Comparison of ENCODE assay signal across 21 cellular contexts in genomic region chr10:3445688-3446087, GRCh38.
"Had no signal": no experiment of that assay in that cellular context is flagged by ENCODE, and none has a peak within 500 bp of the region (broad histone marks: within the 10 kb centered on the region; RNA-seq: fewer than 3 reads in every experiment).

No MANE protein-coding gene starts in this region.

- H3K4me3 ChIP-seq: esophagus muscularis mucosa, lower lobe of right lung, pancreas, right lobe of liver, testis, upper lobe of left lung had no signal

- H3K9me3 Mint-ChIP-seq: activated naive CD4-positive, alpha-beta T cell treated with anti-CD3 and anti-CD28 coated beads for 36 hours; activated T-cell treated with anti-CD3 and anti-CD28 coated beads, Interleukin-2, amount 50 U/mL, for 24 hours; natural killer cell treated with Interleukin-12 subunit alpha and Interleukin-12 subunit beta and Interleukin-15 and Interleukin-18, amount 100 ng/mL, for 72 hours; stimulated activated effector memory CD8-positive, alpha-beta T cell treated with anti-CD3 and anti-CD28 coated beads, Interleukin-12 subunit alpha, Interleukin-12 subunit beta, amount 100 ng/mL, for 72 hours had no signal

- DNase-seq: activated B cell treated with CpG ODN at 0.5 μM for 24 hours; activated CD4-positive, alpha-beta T cell treated with anti-CD3 and anti-CD28 coated beads for 48 hours; activated CD8-positive, alpha-beta T cell treated with anti-CD3 and anti-CD28 coated beads, Interleukin-2, amount 10 ng/mL, durations not matched to agents 7 days and 5 days; activated naive CD4-positive, alpha-beta T cell treated with anti-CD3 and anti-CD28 coated beads for 36 hours; activated T-cell treated with anti-CD3 and anti-CD28 coated beads, Interleukin-2, amount 50 U/mL, for 24 hours; effector CD4-positive, alpha-beta T cell; foreskin melanocyte; glutamatergic neuron; hypothalamus; lower lobe of right lung; pancreas; right lobe of liver; stimulated activated CD4-positive, alpha-beta T cell treated with anti-CD3 and anti-CD28 coated beads, Interleukin-4, amount 100 ng/mL, for 24 hours; testis; upper lobe of left lung had no signal

- H3K4me1 ChIP-seq: esophagus muscularis mucosa, lower lobe of right lung, pancreas, right lobe of liver, testis, upper lobe of left lung had no signal

- H3K4me3 Mint-ChIP-seq: activated B cell treated with CpG ODN at 0.5 μM for 24 hours; activated CD8-positive, alpha-beta T cell treated with anti-CD3 and anti-CD28 coated beads, Interleukin-2, amount 10 ng/mL, durations not matched to agents 7 days and 5 days; activated naive CD4-positive, alpha-beta T cell treated with anti-CD3 and anti-CD28 coated beads for 36 hours; activated T-cell treated with anti-CD3 and anti-CD28 coated beads, Interleukin-2, amount 50 U/mL, for 24 hours; natural killer cell treated with Interleukin-12 subunit alpha and Interleukin-12 subunit beta and Interleukin-15 and Interleukin-18, amount 100 ng/mL, for 72 hours; stimulated activated effector memory CD8-positive, alpha-beta T cell treated with anti-CD3 and anti-CD28 coated beads, Interleukin-12 subunit alpha, Interleukin-12 subunit beta, amount 100 ng/mL, for 72 hours; T-helper 2 cell treated with Interferon-gamma antibody and Interleukin-4, amounts not matched to agents 5 μg/mL and 100 μg/mL, for 36 hours had no signal

- H3K27me3 Mint-ChIP-seq: activated B cell treated with CpG ODN at 0.5 μM for 24 hours had no signal

- H3K9me3 ChIP-seq: esophagus muscularis mucosa, lower lobe of right lung, neutrophil, pancreas, right lobe of liver, testis, upper lobe of left lung had no signal

- H3K4me1 Mint-ChIP-seq: stimulated activated effector memory CD8-positive, alpha-beta T cell treated with anti-CD3 and anti-CD28 coated beads, Interleukin-12 subunit alpha, Interleukin-12 subunit beta, amount 100 ng/mL, for 72 hours had no signal

- H3K36me3 Mint-ChIP-seq: stimulated activated effector memory CD8-positive, alpha-beta T cell treated with anti-CD3 and anti-CD28 coated beads, Interleukin-12 subunit alpha, Interleukin-12 subunit beta, amount 100 ng/mL, for 72 hours had no signal

- H3K27me3 ChIP-seq: esophagus muscularis mucosa, neutrophil, pancreas, right lobe of liver, testis, upper lobe of left lung had no signal

- FAIRE-seq: keratinocyte, pancreas had no signal

- H3K36me3 ChIP-seq: esophagus muscularis mucosa, lower lobe of right lung, neutrophil, pancreas, right lobe of liver, upper lobe of left lung had no signal

- H3K27ac ChIP-seq: esophagus muscularis mucosa, lower lobe of right lung, neutrophil, pancreas, right lobe of liver, testis, upper lobe of left lung had no signal

- H3K27ac Mint-ChIP-seq: activated CD8-positive, alpha-beta T cell treated with anti-CD3 and anti-CD28 coated beads, Interleukin-2, amount 10 ng/mL, durations not matched to agents 7 days and 5 days; activated naive CD4-positive, alpha-beta T cell treated with anti-CD3 and anti-CD28 coated beads for 36 hours; activated T-cell treated with anti-CD3 and anti-CD28 coated beads, Interleukin-2, amount 50 U/mL, for 24 hours; natural killer cell treated with Interleukin-12 subunit alpha and Interleukin-12 subunit beta and Interleukin-15 and Interleukin-18, amount 100 ng/mL, for 72 hours; stimulated activated effector memory CD8-positive, alpha-beta T cell treated with anti-CD3 and anti-CD28 coated beads, Interleukin-12 subunit alpha, Interleukin-12 subunit beta, amount 100 ng/mL, for 72 hours; T-helper 2 cell treated with Interferon-gamma antibody and Interleukin-4, amounts not matched to agents 5 μg/mL and 100 μg/mL, for 36 hours had no signal

- ATAC-seq: activated CD8-positive, alpha-beta T cell treated with anti-CD3 and anti-CD28 coated beads, Interleukin-2, amount 10 ng/mL, durations not matched to agents 7 days and 5 days; lower lobe of right lung; natural killer cell treated with Interleukin-12 subunit alpha and Interleukin-12 subunit beta and Interleukin-15 and Interleukin-18, amount 100 ng/mL, for 72 hours; pancreas; right lobe of liver; stimulated activated effector memory CD8-positive, alpha-beta T cell treated with anti-CD3 and anti-CD28 coated beads, Interleukin-12 subunit alpha, Interleukin-12 subunit beta, amount 100 ng/mL, for 72 hours had no signal
